Comparison of ENCODE assay signal across 19 cellular contexts in the genomic region with DNA sequence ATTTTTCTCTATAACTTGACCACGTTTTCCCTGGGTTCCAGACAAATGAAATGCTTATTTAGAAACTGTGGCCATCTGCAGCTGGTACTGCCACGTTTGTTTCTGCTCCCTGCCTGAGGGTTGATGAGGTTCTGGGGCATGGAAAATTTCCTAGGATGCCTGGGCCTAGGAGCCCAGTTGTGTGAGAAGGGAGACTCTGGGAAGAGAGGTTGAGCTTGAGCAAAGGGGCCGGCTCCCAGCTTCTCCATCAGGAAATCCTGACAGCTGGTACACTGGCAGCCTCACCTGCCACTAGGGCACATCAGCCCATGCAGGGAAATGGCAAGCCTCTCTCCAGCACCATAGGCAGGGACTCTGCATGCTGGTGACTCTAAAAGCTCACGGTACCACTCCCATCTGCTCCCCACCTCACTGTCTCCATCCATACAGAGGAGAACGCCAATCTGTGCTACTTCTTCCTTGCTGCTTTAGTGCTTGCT.
DNase-seq lines count a peak whose midpoint lies in the region; ATAC-seq and TF ChIP-seq lines count a peak whose summit lies in the region.
"Had no signal": no experiment of that assay in that cellular context is flagged by ENCODE, and none has a peak within 500 bp of the region (broad histone marks: within the 10 kb centered on the region; RNA-seq: fewer than 3 reads in every experiment).

No MANE protein-coding gene starts in this region.

- no peak overlapping the region for H3K23ac ChIP-seq in trophoblast cell (ENCODE audit: low read length)

- no peak overlapping the region for H3K14ac ChIP-seq in trophoblast cell (ENCODE audit: low read length)

- no peak overlapping the region for H3K4me2 ChIP-seq in trophoblast cell (ENCODE audit: low read length)
- H3K4me2 ChIP-seq: BLaER1, GM23338 had no signal

- no peak overlapping the region for H2AFZ ChIP-seq in trophoblast cell (ENCODE audit: insufficient read depth, low read length, poor library complexity)
- H2AFZ ChIP-seq: GM23338 had no signal

- H3K9ac ChIP-seq in trophoblast cell (ENCODE audit: low read length): peak overlapping the region; percentile 34
- H3K9ac ChIP-seq: BLaER1 had no signal

- no peak overlapping the region for H4K12ac ChIP-seq in trophoblast cell (ENCODE audit: low read depth, low read length)

- H3K79me1 ChIP-seq in trophoblast cell (ENCODE audit: low read length): no peaks in the 10 kb centered on the region

- no peaks in the 10 kb centered on the region for H3K27me3 Mint-ChIP-seq in activated naive CD4-positive, alpha-beta T cell treated with anti-CD3 and anti-CD28 coated beads, Interleukin-2, amount 50 U/mL, for 24 hours
- peaks cover 12% of the 10 kb centered on the region for H3K27me3 Mint-ChIP-seq in nephron progenitor cell (ENCODE audit: low read depth, poor library complexity)
- H3K27me3 Mint-ChIP-seq: CD4-positive, CD25-positive, alpha-beta regulatory T cell had no signal

- H4K91ac ChIP-seq in trophoblast cell (ENCODE audit: low read depth, low read length): no peak overlapping the region

- no peak overlapping the region for H3K18ac ChIP-seq in trophoblast cell (ENCODE audit: low read length)

- no peak overlapping the region for H4K8ac ChIP-seq in trophoblast cell (ENCODE audit: low read depth, low read length)

- no peak overlapping the region for H3K27ac ChIP-seq in trophoblast cell (ENCODE audit: low read depth, low read length)
- H3K27ac ChIP-seq: 22Rv1, BLaER1, C4-2B had no signal

- intact Hi-C loops in posterior vena cava (cut with DNase I): no loop called here

- H2BK5ac ChIP-seq in trophoblast cell (ENCODE audit: low read depth, low read length, poor library complexity): no peak overlapping the region

- no peak for TF ChIP-seq CTCF in nephron progenitor cell (IDR thresholded peaks at IDR 0.05)

- H3K79me2 ChIP-seq in trophoblast cell (ENCODE audit: control insufficient read depth, insufficient read depth, low read length, poor library complexity): no peaks in the 10 kb centered on the region

- H3K36me3 Mint-ChIP-seq in activated naive CD4-positive, alpha-beta T cell treated with anti-CD3 and anti-CD28 coated beads, Interleukin-2, amount 50 U/mL, for 24 hours: no peaks in the 10 kb centered on the region
- H3K36me3 Mint-ChIP-seq in nephron progenitor cell (ENCODE audit: low read depth): no peaks in the 10 kb centered on the region
- H3K36me3 Mint-ChIP-seq: CD4-positive, CD25-positive, alpha-beta regulatory T cell; CD8-positive, alpha-beta T cell had no signal

- no peak overlapping the region for H2BK120ac ChIP-seq in trophoblast cell (ENCODE audit: insufficient read depth, low read length, poor library complexity)

- peaks cover 4% of the 10 kb centered on the region for H3K9me3 ChIP-seq in trophoblast cell (ENCODE audit: insufficient read depth, low read depth, low read length)
- H3K9me3 ChIP-seq: BLaER1 had no signal

- no peak overlapping the region for H3K4me3 Mint-ChIP-seq in activated naive CD4-positive, alpha-beta T cell treated with anti-CD3 and anti-CD28 coated beads, Interleukin-2, amount 50 U/mL, for 24 hours
- no peak overlapping the region for H3K4me3 Mint-ChIP-seq in nephron progenitor cell
- H3K4me3 Mint-ChIP-seq: B cell; CD4-positive, CD25-positive, alpha-beta regulatory T cell; CD8-positive, alpha-beta T cell; GM23338; H9 had no signal

- H3K9me3 Mint-ChIP-seq in activated naive CD4-positive, alpha-beta T cell treated with anti-CD3 and anti-CD28 coated beads, Interleukin-2, amount 50 U/mL, for 24 hours: no peaks in the 10 kb centered on the region
- no peaks in the 10 kb centered on the region for H3K9me3 Mint-ChIP-seq in nephron progenitor cell
- H3K9me3 Mint-ChIP-seq: CD8-positive, alpha-beta T cell; GM23338; H9 had no signal

- peak overlapping the region; percentile 11 for H3K27ac Mint-ChIP-seq in activated naive CD4-positive, alpha-beta T cell treated with anti-CD3 and anti-CD28 coated beads, Interleukin-2, amount 50 U/mL, for 24 hours
- peak overlapping the region; percentile 82 for H3K27ac Mint-ChIP-seq in nephron progenitor cell
- H3K27ac Mint-ChIP-seq: B cell; CD4-positive, CD25-positive, alpha-beta regulatory T cell; CD8-positive, alpha-beta T cell; GM23338; H9 had no signal

- H2AK5ac ChIP-seq in trophoblast cell (ENCODE audit: low read length): no peak overlapping the region

- no peak for DNase-seq in activated naive CD4-positive, alpha-beta T cell treated with Interleukin-2 at 50 U/mL for 16 hours
- DNase-seq in nephron progenitor cell (no peak), trophoblast cell (no peak), posterior vena cava (ENCODE audit: low spot score) (no peak)
- DNase-seq: CD4-positive, CD25-positive, alpha-beta regulatory T cell; CD8-positive, alpha-beta T cell; DMS 273 treated with DMSO at 0.1 percent for 48 hours; DMS79; EL; GF-D8; H9 had no signal

- no peaks in the 10 kb centered on the region for H3K4me1 Mint-ChIP-seq in activated naive CD4-positive, alpha-beta T cell treated with anti-CD3 and anti-CD28 coated beads, Interleukin-2, amount 50 U/mL, for 24 hours
- H3K4me1 Mint-ChIP-seq in nephron progenitor cell: peaks cover 17% of the 10 kb centered on the region
- H3K4me1 Mint-ChIP-seq: B cell; CD4-positive, CD25-positive, alpha-beta regulatory T cell had no signal

- no peak overlapping the region for H3K4ac ChIP-seq in trophoblast cell (ENCODE audit: low read depth, low read length)

- no peaks in the 10 kb centered on the region for H3K4me1 ChIP-seq in trophoblast cell (ENCODE audit: control insufficient read depth in 1 of 2, insufficient read depth in 2 of 2, low read length in 2 of 2)
- H3K4me1 ChIP-seq: BLaER1 had no signal

- H2BK12ac ChIP-seq in trophoblast cell (ENCODE audit: low read length): no peak overlapping the region

- H3K4me3 ChIP-seq in trophoblast cell (ENCODE audit: low read depth, low read length): no peak overlapping the region
- H3K4me3 ChIP-seq: BLaER1, GM23338 had no signal

- no CpG with 5 or more reads among the region's 5 CpGs for WGBS in trophoblast cell (ENCODE audit: extremely low coverage, insufficient coverage, insufficient read length)

- no peaks in the 10 kb centered on the region for H3K27me3 ChIP-seq in trophoblast cell (ENCODE audit: insufficient read depth, low read length)
- H3K27me3 ChIP-seq: BLaER1 had no signal

- no peaks in the 10 kb centered on the region for H3K36me3 ChIP-seq in trophoblast cell (ENCODE audit: control insufficient read depth in 1 of 2, insufficient read depth in 2 of 2, low read length in 2 of 2)
- H3K36me3 ChIP-seq: BLaER1 had no signal

- ATAC-seq in HG03025 (IDR thresholded peaks at IDR 0.05; ENCODE audit: low FRiP score, unreplicated experiment): no peak
- ATAC-seq: CD8-positive, alpha-beta T cell; GM23338; HCT116 had no signal
